ENCODE assay signal across 8 cellular contexts in genomic region chr10:3757638-3758490, GRCh38. TPM values are rescaled to one million over a fixed set of nuclear protein-coding genes. Genes with fewer than 3 reads are reported as not detected.
DNase-seq lines count a peak whose midpoint lies in the region; ATAC-seq, FAIRE-seq and TF ChIP-seq lines count a peak whose summit lies in the region.

No MANE protein-coding gene starts in this region.

- ATAC-seq in GM21786 (IDR thresholded peaks at IDR 0.05; ENCODE audit: unreplicated experiment) = peak; percentile 88

- H3K9me3 Mint-ChIP-seq in astrocyte (ENCODE audit: unreplicated experiment) = no peaks in the 10 kb centered on the region

- DNase-seq in GM10266 (ENCODE audit: extremely low spot score) (peak; percentile 70), PC-9 (peak; percentile 36 to 91), astrocyte (ENCODE audit: low read depth) (no peak), NCI-H128 (lab: John Stamatoyannopoulos, UW; ENCODE audit: unreplicated experiment) (no peak), NCI-H748 treated with DMSO at 0.1 percent for 48 hours (lab: John Stamatoyannopoulos, UW) (no peak), superior temporal gyrus (ENCODE audit: extremely low spot score) (no peak)
- DNase-seq in stimulated activated CD4-positive, alpha-beta T cell treated with anti-CD3 and anti-CD28 coated beads, Interleukin-4, amount 100 ng/mL, for 24 hours = peak; percentile 77

- H3K79me2 ChIP-seq in PC-9 (ENCODE audit: low read depth) (no peaks in the 10 kb centered on the region; the same call in 1 of the 2 replicates), astrocyte (ENCODE audit: insufficient read depth, low read length) (no peaks in the 10 kb centered on the region)

- no peak overlapping the region for H2AFZ ChIP-seq in PC-9
- no peak overlapping the region for H2AFZ ChIP-seq in astrocyte (ENCODE audit: low read depth, low read length)

- H3K9ac ChIP-seq in astrocyte (ENCODE audit: low read length) = no peak overlapping the region

- BruUV-seq in PC-9 (replicated peaks; lab: Mats Ljungman, UMichigan) = no TSS peak

- H3K9me3 ChIP-seq in PC-9 (ENCODE audit: insufficient read depth, low read depth) (no peaks in the 10 kb centered on the region), astrocyte (ENCODE audit: insufficient read depth, low read depth, low read length) (no peaks in the 10 kb centered on the region)

- H3K4me1 ChIP-seq in PC-9 (replicated peaks; ENCODE audit: insufficient read depth) (peaks cover 80% of the 10 kb centered on the region), astrocyte (ENCODE audit: insufficient read depth, low read length) (peaks cover 31% of the 10 kb centered on the region)

- CTCF ChIA-PET in PC-9 (lab: Charles Lee) = interaction anchor here (0.9 kb wide), 1 partner anchor 19 kb away, joined by 5 read pairs; no protein-coding TSS in a partner anchor

- intact Hi-C loops in PC-9 (cut with micrococcal nuclease; ENCODE audit: unreplicated experiment) = no loop called here

- H3K27ac ChIP-seq in PC-9 (peak overlapping the region; percentile 92), astrocyte (ENCODE audit: low read depth, low read length) (no peak overlapping the region)

- POLR2A ChIA-PET in PC-9 (lab: Charles Lee; ENCODE audit: unreplicated experiment) = interaction anchor here (0.7 kb wide), 1 partner anchor 89 kb away, joined by 4 read pairs; no protein-coding TSS in a partner anchor

- H3K4me3 Mint-ChIP-seq in astrocyte (ENCODE audit: unreplicated experiment) = no peak overlapping the region

- peak overlapping the region; percentile 68 for H3K4me2 ChIP-seq in PC-9
- no peak overlapping the region for H3K4me2 ChIP-seq in astrocyte (ENCODE audit: low read length)

- H3F3A ChIP-seq in PC-9 (ENCODE audit: insufficient read depth, low read depth) = peaks cover 58% of the 10 kb centered on the region

- H3K9me2 ChIP-seq in PC-9 (ENCODE audit: insufficient read depth) = no peaks in the 10 kb centered on the region

- no peaks in the 10 kb centered on the region for H4K20me1 ChIP-seq in PC-9 (ENCODE audit: insufficient read depth)
- H4K20me1 ChIP-seq in astrocyte (ENCODE audit: insufficient read depth, low read length) = no peaks in the 10 kb centered on the region

- H3K4me3 ChIP-seq in PC-9 (no peak overlapping the region), astrocyte (ENCODE audit: insufficient read depth, low read depth, low read length) (no peak overlapping the region)

- no peaks in the 10 kb centered on the region for H3K36me3 ChIP-seq in PC-9 (ENCODE audit: low read depth)
- H3K36me3 ChIP-seq in astrocyte (ENCODE audit: insufficient read depth, low read length) = no peaks in the 10 kb centered on the region

- TF ChIP-seq CTCF in GM10266 (IDR thresholded peaks at IDR 0.05; ENCODE audit: control insufficient read depth, insufficient read depth, low read depth, missing control alignments) (no peak), PC-9 (conservative IDR thresholded peaks at IDR 0.05) (no peak), astrocyte (IDR thresholded peaks at IDR 0.05; ENCODE audit: insufficient read depth, low read depth, low read length) (no peak)

- no peaks in the 10 kb centered on the region for H3K27me3 Mint-ChIP-seq in astrocyte (ENCODE audit: low read depth, unreplicated experiment)

- H3K27me3 ChIP-seq in PC-9 (ENCODE audit: insufficient read depth, low read depth) = no peaks in the 10 kb centered on the region
- H3K27me3 ChIP-seq in astrocyte (ENCODE audit: insufficient read depth, low read length) = no peaks in the 10 kb centered on the region

- peak overlapping the region; percentile 9 for H3K27ac Mint-ChIP-seq in astrocyte (ENCODE audit: unreplicated experiment)

- no peak for FAIRE-seq in astrocyte (lab: Jason Lieb, UNC)

- H3K36me3 Mint-ChIP-seq in astrocyte (ENCODE audit: low read depth, unreplicated experiment) = no peaks in the 10 kb centered on the region

- peaks cover 48% of the 10 kb centered on the region for H3K4me1 Mint-ChIP-seq in astrocyte (ENCODE audit: low read depth, unreplicated experiment)

RNA-seq across cellular contexts. Expression of gene KLF6, which starts 27.1 kb away (rescaled TPM):
- 27.7 and 41.9 TPM in 2 replicates for total RNA-seq in PC-9 (2021)
- 250 and 319 TPM in 2 replicates for total RNA-seq in astrocyte

Comparison
In these comparisons a context has a peak if more than half of its experiments do, and no peak if none do; other contexts are left out.
1. DNase-seq: peak in GM10266 (single experiment), PC-9 (2 of 2) and stimulated activated CD4-positive, alpha-beta T cell treated with anti-CD3 and anti-CD28 coated beads, Interleukin-4, amount 100 ng/mL, for 24 hours (single experiment); none in astrocyte (single experiment), NCI-H128 (single experiment), NCI-H748 treated with DMSO at 0.1 percent for 48 hours (single experiment) and superior temporal gyrus (single experiment).